ENCODE assay signal across 21 cellular contexts in genomic region chr15:98123834-98124233, GRCh38.
DNase-seq lines count a peak whose midpoint lies in the region; ATAC-seq and TF ChIP-seq lines count a peak whose summit lies in the region.
"Had no signal": no experiment of that assay in that cellular context is flagged by ENCODE, and none has a peak within 500 bp of the region (broad histone marks: within the 10 kb centered on the region; RNA-seq: fewer than 3 reads in every experiment).

No MANE protein-coding gene starts in this region.

- no peaks in the 10 kb centered on the region for H3F3A ChIP-seq in neural progenitor cell (ENCODE audit: low read depth)

- no peak overlapping the region for H3K4me3 Mint-ChIP-seq in neural progenitor cell
- H3K4me3 Mint-ChIP-seq: activated naive CD8-positive, alpha-beta T cell treated with anti-CD3 and anti-CD28 coated beads for 36 hours; activated T-helper 17 cell treated with anti-CD3 and anti-CD28 coated beads, Interleukin-2, amount 50 U/mL, for 72 hours; brain; CD4-positive, alpha-beta T cell; natural killer cell treated with Interleukin-12 subunit alpha and Interleukin-12 subunit beta and Interleukin-15 and Interleukin-18, amount 100 ng/mL, for 72 hours had no signal

- no peaks in the 10 kb centered on the region for H3K36me3 Mint-ChIP-seq in neural progenitor cell
- H3K36me3 Mint-ChIP-seq: activated naive CD8-positive, alpha-beta T cell treated with anti-CD3 and anti-CD28 coated beads for 36 hours; brain; natural killer cell treated with Interleukin-12 subunit alpha and Interleukin-12 subunit beta and Interleukin-15 and Interleukin-18, amount 100 ng/mL, for 72 hours had no signal

- no peak overlapping the region for H3K4me2 ChIP-seq in mesendoderm (ENCODE audit: low read length)
- no peak overlapping the region for H3K4me2 ChIP-seq in neural progenitor cell

- no peak overlapping the region for H2BK5ac ChIP-seq in mesendoderm (ENCODE audit: low read length)

- H3K27me3 ChIP-seq in mesendoderm (ENCODE audit: insufficient read depth, low read length, poor library complexity) (no peaks in the 10 kb centered on the region), neural progenitor cell (no peaks in the 10 kb centered on the region)
- H3K27me3 ChIP-seq: right lobe of liver, suprapubic skin had no signal

- no peak overlapping the region for H3K4me3 ChIP-seq in mesendoderm (ENCODE audit: low read length)
- H3K4me3 ChIP-seq in neural progenitor cell = no peak overlapping the region
- H3K4me3 ChIP-seq: right lobe of liver, suprapubic skin had no signal

- H3K9me3 Mint-ChIP-seq in neural progenitor cell = no peaks in the 10 kb centered on the region
- H3K9me3 Mint-ChIP-seq: CD4-positive, alpha-beta T cell; natural killer cell treated with Interleukin-12 subunit alpha and Interleukin-12 subunit beta and Interleukin-15 and Interleukin-18, amount 100 ng/mL, for 72 hours had no signal

- H3K27ac ChIP-seq in mesendoderm (ENCODE audit: low read depth, low read length) (no peak overlapping the region), neural progenitor cell (no peak overlapping the region)
- H3K27ac ChIP-seq: right lobe of liver, suprapubic skin had no signal

- no peak overlapping the region for H2BK120ac ChIP-seq in mesendoderm (ENCODE audit: low read depth, low read length)

- no peak overlapping the region for H3K27ac Mint-ChIP-seq in neural progenitor cell
- H3K27ac Mint-ChIP-seq: activated naive CD8-positive, alpha-beta T cell treated with anti-CD3 and anti-CD28 coated beads for 36 hours; activated T-helper 17 cell treated with anti-CD3 and anti-CD28 coated beads, Interleukin-2, amount 50 U/mL, for 72 hours; CD4-positive, alpha-beta T cell; natural killer cell treated with Interleukin-12 subunit alpha and Interleukin-12 subunit beta and Interleukin-15 and Interleukin-18, amount 100 ng/mL, for 72 hours had no signal

- no peak overlapping the region for H3K18ac ChIP-seq in mesendoderm (ENCODE audit: low read length)

- no peak for ATAC-seq in GM18870 (IDR thresholded peaks at IDR 0.05; ENCODE audit: unreplicated experiment)
- ATAC-seq in HG03520 (IDR thresholded peaks at IDR 0.05; ENCODE audit: unreplicated experiment) = no peak
- ATAC-seq: activated T-helper 17 cell treated with anti-CD3 and anti-CD28 coated beads, Interleukin-2, amount 50 U/mL, for 72 hours; natural killer cell treated with Interleukin-12 subunit alpha and Interleukin-12 subunit beta and Interleukin-15 and Interleukin-18, amount 100 ng/mL, for 72 hours; right lobe of liver had no signal

- H3K27me3 Mint-ChIP-seq in neural progenitor cell (ENCODE audit: insufficient read depth, low read depth) = peaks cover 4% of the 10 kb centered on the region
- H3K27me3 Mint-ChIP-seq: brain; CD4-positive, alpha-beta T cell had no signal

- no peak overlapping the region for H3K23ac ChIP-seq in mesendoderm (ENCODE audit: low read length)

- no peak overlapping the region for H4K5ac ChIP-seq in mesendoderm (ENCODE audit: low read length)

- H3K9ac ChIP-seq in mesendoderm (ENCODE audit: low read length) (no peak overlapping the region), neural progenitor cell (no peak overlapping the region)

- H3K79me1 ChIP-seq in mesendoderm (ENCODE audit: low read length) = no peaks in the 10 kb centered on the region

- H4K8ac ChIP-seq in mesendoderm (ENCODE audit: low read depth, low read length) = no peak overlapping the region

- TF ChIP-seq POLR2A in erythroblast (IDR thresholded peaks at IDR 0.05; ENCODE audit: low read length) = no peak

- H3K9me3 ChIP-seq in neural progenitor cell (ENCODE audit: low read depth) = no peaks in the 10 kb centered on the region
- H3K9me3 ChIP-seq: right lobe of liver, suprapubic skin had no signal

- peak; percentile 27 for DNase-seq in Daoy (ENCODE audit: low read depth)
- peak; percentile 69 for DNase-seq in LHCN-M2 (ENCODE audit: low read depth)
- peak; percentile 2 for DNase-seq in astrocyte of the hippocampus (ENCODE audit: low read depth, low spot score)
- DNase-seq in mesendoderm = peak; percentile 53
- no peak for DNase-seq in neural progenitor cell (ENCODE audit: low spot score)
- DNase-seq in erythroblast (lab: John Stamatoyannopoulos, UW) = no peak
- DNase-seq: activated naive CD8-positive, alpha-beta T cell treated with anti-CD3 and anti-CD28 coated beads for 36 hours; CD4-positive, alpha-beta T cell; cortex of kidney; NCI-H1436 treated with DMSO at 0.1 percent for 48 hours; NCI-H2171 treated with DMSO at 0.1 percent for 48 hours; NCI-H69; right lobe of liver; Right ventricle myocardium superior; T-helper 1 cell had no signal

- H3K4me1 ChIP-seq in mesendoderm (ENCODE audit: control insufficient read depth, low read depth, low read length) (no peaks in the 10 kb centered on the region), neural progenitor cell (no peaks in the 10 kb centered on the region)
- H3K4me1 ChIP-seq: right lobe of liver had no signal

- no CpG with 5 or more reads among the region's 6 CpGs for WGBS in mesendoderm (ENCODE audit: extremely low coverage, insufficient coverage, low lambda C conversion rate)

- H2AFZ ChIP-seq in neural progenitor cell (replicated peaks) = no peak overlapping the region

- H4K20me1 ChIP-seq in neural progenitor cell (ENCODE audit: low read depth) = no peaks in the 10 kb centered on the region

- no peak overlapping the region for H2BK15ac ChIP-seq in mesendoderm (replicated peaks; ENCODE audit: low read depth)

- H3K4me1 Mint-ChIP-seq in neural progenitor cell = peaks cover 6% of the 10 kb centered on the region
- H3K4me1 Mint-ChIP-seq: activated naive CD8-positive, alpha-beta T cell treated with anti-CD3 and anti-CD28 coated beads for 36 hours; activated T-helper 17 cell treated with anti-CD3 and anti-CD28 coated beads, Interleukin-2, amount 50 U/mL, for 72 hours had no signal

- no peak overlapping the region for H3K4ac ChIP-seq in mesendoderm (ENCODE audit: low read depth, low read length)

- TF ChIP-seq CTCF in neural progenitor cell (IDR thresholded peaks at IDR 0.05) = no peak

- H3K36me3 ChIP-seq in mesendoderm (ENCODE audit: control insufficient read depth, insufficient read depth, low read length) (no peaks in the 10 kb centered on the region), neural progenitor cell (no peaks in the 10 kb centered on the region)
- H3K36me3 ChIP-seq: right lobe of liver, suprapubic skin had no signal

- H3K56ac ChIP-seq in mesendoderm (ENCODE audit: low read length) = no peak overlapping the region

- H3K79me2 ChIP-seq in mesendoderm (ENCODE audit: control insufficient read depth, insufficient read depth, low read length) (no peaks in the 10 kb centered on the region), neural progenitor cell (ENCODE audit: low read depth) (no peaks in the 10 kb centered on the region)

- no peak overlapping the region for H2AK5ac ChIP-seq in mesendoderm (ENCODE audit: low read length)

Comparison
In these comparisons a context has a peak if more than half of its experiments do, and no peak if none do; other contexts are left out.
1. DNase-seq: peak in Daoy (single experiment), LHCN-M2 (single experiment), astrocyte of the hippocampus (single experiment) and mesendoderm (single experiment); none in neural progenitor cell (single experiment) and erythroblast (0 of 2).